Comparison of ENCODE assay signal across 1 cellular context in the genomic region with DNA sequence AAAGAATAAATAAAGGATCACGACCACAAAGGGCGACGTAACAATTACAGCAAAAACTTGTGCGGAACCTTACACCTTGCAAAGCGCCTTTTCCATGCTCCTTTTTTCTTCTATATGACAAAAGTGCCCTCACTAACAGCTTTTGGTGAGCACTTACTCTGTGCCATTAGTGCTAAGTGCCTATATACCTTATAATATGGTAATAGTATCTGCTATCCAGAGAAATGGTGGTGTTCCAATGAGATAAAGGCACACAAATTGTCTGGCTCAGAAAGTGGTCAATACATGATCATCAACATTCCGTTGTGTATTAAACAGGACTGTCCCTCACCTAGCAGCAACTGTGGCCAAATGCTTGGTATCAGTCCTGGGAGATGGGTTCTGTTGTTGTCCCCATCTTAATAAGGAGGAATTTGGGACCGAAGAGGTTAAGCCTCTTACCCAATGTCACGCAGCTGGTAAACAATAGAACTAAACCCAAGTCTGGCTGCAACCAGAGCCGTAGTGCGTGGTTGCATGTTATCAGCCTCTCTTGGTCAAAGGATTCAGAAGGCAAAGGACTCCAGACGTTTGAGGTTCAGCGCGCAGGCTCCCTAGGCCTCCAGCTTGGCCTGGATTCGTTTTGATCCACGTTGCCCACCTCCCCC.
TF ChIP-seq lines count a peak whose summit lies in the region.

No MANE protein-coding gene starts in this region.

TF ChIP-seq in neural cell, 6 proteins besides CTCF, POLR2A, EP300 and RAD21 (continued from another document):
- TF ChIP-seq, protein P1, sequence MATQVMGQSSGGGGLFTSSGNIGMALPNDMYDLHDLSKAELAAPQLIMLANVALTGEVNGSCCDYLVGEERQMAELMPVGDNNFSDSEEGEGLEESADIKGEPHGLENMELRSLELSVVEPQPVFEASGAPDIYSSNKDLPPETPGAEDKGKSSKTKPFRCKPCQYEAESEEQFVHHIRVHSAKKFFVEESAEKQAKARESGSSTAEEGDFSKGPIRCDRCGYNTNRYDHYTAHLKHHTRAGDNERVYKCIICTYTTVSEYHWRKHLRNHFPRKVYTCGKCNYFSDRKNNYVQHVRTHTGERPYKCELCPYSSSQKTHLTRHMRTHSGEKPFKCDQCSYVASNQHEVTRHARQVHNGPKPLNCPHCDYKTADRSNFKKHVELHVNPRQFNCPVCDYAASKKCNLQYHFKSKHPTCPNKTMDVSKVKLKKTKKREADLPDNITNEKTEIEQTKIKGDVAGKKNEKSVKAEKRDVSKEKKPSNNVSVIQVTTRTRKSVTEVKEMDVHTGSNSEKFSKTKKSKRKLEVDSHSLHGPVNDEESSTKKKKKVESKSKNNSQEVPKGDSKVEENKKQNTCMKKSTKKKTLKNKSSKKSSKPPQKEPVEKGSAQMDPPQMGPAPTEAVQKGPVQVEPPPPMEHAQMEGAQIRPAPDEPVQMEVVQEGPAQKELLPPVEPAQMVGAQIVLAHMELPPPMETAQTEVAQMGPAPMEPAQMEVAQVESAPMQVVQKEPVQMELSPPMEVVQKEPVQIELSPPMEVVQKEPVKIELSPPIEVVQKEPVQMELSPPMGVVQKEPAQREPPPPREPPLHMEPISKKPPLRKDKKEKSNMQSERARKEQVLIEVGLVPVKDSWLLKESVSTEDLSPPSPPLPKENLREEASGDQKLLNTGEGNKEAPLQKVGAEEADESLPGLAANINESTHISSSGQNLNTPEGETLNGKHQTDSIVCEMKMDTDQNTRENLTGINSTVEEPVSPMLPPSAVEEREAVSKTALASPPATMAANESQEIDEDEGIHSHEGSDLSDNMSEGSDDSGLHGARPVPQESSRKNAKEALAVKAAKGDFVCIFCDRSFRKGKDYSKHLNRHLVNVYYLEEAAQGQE (IDR thresholded peaks at IDR 0.05; ENCODE audit: borderline replicate concordance) = peak; percentile 76
TF ChIP-seq in neural cell: peak in this region for 1.
